ENCODE assay signal across 2 cellular contexts in the genomic region with DNA sequence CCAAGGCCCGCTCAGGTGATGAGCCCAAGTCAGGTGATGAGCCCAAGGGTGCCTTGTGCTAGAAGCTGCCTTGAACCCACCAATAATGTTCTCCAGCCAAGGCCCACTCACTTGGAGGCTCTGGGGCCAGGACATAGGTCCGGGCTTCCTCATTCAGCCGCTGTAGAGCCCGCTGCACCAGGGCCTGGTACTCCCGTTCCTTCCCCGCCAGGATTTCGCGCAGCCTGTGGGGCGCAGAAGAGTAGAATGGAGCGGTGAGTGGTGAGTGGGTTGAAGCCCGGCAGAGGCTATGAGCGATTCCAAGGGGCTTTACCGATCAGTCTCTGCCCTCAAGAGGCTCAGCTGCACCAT.
TF ChIP-seq lines count a peak whose summit lies in the region.

No MANE protein-coding gene starts in this region.

TF ChIP-seq in GM23338, 12 proteins besides CTCF, POLR2A, EP300 and RAD21:
- TF ChIP-seq, protein P1, sequence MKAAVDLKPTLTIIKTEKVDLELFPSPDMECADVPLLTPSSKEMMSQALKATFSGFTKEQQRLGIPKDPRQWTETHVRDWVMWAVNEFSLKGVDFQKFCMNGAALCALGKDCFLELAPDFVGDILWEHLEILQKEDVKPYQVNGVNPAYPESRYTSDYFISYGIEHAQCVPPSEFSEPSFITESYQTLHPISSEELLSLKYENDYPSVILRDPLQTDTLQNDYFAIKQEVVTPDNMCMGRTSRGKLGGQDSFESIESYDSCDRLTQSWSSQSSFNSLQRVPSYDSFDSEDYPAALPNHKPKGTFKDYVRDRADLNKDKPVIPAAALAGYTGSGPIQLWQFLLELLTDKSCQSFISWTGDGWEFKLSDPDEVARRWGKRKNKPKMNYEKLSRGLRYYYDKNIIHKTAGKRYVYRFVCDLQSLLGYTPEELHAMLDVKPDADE (IDR thresholded peaks at IDR 0.05): no peak
- no peak for TF ChIP-seq EZH2 (IDR thresholded peaks at IDR 0.05; ENCODE audit: low read depth, unreplicated experiment)
- TF ChIP-seq EZH2phosphoT487 (IDR thresholded peaks at IDR 0.05; ENCODE audit: unreplicated experiment): no peak
- no peak for TF ChIP-seq POLR2AphosphoS5 (IDR thresholded peaks at IDR 0.05; ENCODE audit: low read depth)
- TF ChIP-seq ZNF114 (CRISPR knock-in tag; IDR thresholded peaks at IDR 0.05): no peak
- TF ChIP-seq JUNB (IDR thresholded peaks at IDR 0.05; ENCODE audit: unreplicated experiment): no peak
- TF ChIP-seq, protein P2, sequence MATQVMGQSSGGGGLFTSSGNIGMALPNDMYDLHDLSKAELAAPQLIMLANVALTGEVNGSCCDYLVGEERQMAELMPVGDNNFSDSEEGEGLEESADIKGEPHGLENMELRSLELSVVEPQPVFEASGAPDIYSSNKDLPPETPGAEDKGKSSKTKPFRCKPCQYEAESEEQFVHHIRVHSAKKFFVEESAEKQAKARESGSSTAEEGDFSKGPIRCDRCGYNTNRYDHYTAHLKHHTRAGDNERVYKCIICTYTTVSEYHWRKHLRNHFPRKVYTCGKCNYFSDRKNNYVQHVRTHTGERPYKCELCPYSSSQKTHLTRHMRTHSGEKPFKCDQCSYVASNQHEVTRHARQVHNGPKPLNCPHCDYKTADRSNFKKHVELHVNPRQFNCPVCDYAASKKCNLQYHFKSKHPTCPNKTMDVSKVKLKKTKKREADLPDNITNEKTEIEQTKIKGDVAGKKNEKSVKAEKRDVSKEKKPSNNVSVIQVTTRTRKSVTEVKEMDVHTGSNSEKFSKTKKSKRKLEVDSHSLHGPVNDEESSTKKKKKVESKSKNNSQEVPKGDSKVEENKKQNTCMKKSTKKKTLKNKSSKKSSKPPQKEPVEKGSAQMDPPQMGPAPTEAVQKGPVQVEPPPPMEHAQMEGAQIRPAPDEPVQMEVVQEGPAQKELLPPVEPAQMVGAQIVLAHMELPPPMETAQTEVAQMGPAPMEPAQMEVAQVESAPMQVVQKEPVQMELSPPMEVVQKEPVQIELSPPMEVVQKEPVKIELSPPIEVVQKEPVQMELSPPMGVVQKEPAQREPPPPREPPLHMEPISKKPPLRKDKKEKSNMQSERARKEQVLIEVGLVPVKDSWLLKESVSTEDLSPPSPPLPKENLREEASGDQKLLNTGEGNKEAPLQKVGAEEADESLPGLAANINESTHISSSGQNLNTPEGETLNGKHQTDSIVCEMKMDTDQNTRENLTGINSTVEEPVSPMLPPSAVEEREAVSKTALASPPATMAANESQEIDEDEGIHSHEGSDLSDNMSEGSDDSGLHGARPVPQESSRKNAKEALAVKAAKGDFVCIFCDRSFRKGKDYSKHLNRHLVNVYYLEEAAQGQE (IDR thresholded peaks at IDR 0.05; ENCODE audit: unreplicated experiment): no peak
- TF ChIP-seq ZNF331 (CRISPR knock-in tag; IDR thresholded peaks at IDR 0.05; ENCODE audit: low read depth): no peak

TF ChIP-seq in HepG2, 621 proteins besides CTCF, POLR2A, EP300 and RAD21:
- TF ChIP-seq ZFP82 (CRISPR knock-in tag; IDR thresholded peaks at IDR 0.05; ENCODE audit: borderline replicate concordance) (no peak), CHD4 (IDR thresholded peaks at IDR 0.05; ENCODE audit: borderline replicate concordance, low read length) (no peak), MTF1 (CRISPR knock-in tag; IDR thresholded peaks at IDR 0.05) (no peak), SMAD1 (CRISPR knock-in tag; IDR thresholded peaks at IDR 0.05; ENCODE audit: borderline replicate concordance, low read depth) (no peak), ZNF430 (CRISPR knock-in tag; IDR thresholded peaks at IDR 0.05) (no peak), ELF1 (CRISPR knock-in tag; IDR thresholded peaks at IDR 0.05) (no peak), NR2F2 (IDR thresholded peaks at IDR 0.05; ENCODE audit: borderline replicate concordance, low read depth) (no peak), ZNF33B (CRISPR knock-in tag; IDR thresholded peaks at IDR 0.05) (no peak), ZNF703 (CRISPR knock-in tag; IDR thresholded peaks at IDR 0.05; ENCODE audit: borderline replicate concordance) (no peak), ZNF232 (CRISPR knock-in tag; IDR thresholded peaks at IDR 0.05; ENCODE audit: borderline replicate concordance) (no peak), ZNF749 (CRISPR knock-in tag; IDR thresholded peaks at IDR 0.05; ENCODE audit: borderline replicate concordance) (no peak), ASH2L (IDR thresholded peaks at IDR 0.05; ENCODE audit: insufficient read length, low read depth, low read length) (no peak), NFYC (CRISPR knock-in tag; IDR thresholded peaks at IDR 0.05) (no peak), ZNF138 (CRISPR knock-in tag; IDR thresholded peaks at IDR 0.05; ENCODE audit: low read depth) (no peak), NCOA5 (CRISPR knock-in tag; IDR thresholded peaks at IDR 0.05) (no peak), AKAP8 (CRISPR knock-in tag; IDR thresholded peaks at IDR 0.05) (no peak)
- TF ChIP-seq, protein P3, sequence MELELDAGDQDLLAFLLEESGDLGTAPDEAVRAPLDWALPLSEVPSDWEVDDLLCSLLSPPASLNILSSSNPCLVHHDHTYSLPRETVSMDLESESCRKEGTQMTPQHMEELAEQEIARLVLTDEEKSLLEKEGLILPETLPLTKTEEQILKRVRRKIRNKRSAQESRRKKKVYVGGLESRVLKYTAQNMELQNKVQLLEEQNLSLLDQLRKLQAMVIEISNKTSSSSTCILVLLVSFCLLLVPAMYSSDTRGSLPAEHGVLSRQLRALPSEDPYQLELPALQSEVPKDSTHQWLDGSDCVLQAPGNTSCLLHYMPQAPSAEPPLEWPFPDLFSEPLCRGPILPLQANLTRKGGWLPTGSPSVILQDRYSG (CRISPR knock-in tag; IDR thresholded peaks at IDR 0.05): no peak
- TF ChIP-seq, protein P4, sequence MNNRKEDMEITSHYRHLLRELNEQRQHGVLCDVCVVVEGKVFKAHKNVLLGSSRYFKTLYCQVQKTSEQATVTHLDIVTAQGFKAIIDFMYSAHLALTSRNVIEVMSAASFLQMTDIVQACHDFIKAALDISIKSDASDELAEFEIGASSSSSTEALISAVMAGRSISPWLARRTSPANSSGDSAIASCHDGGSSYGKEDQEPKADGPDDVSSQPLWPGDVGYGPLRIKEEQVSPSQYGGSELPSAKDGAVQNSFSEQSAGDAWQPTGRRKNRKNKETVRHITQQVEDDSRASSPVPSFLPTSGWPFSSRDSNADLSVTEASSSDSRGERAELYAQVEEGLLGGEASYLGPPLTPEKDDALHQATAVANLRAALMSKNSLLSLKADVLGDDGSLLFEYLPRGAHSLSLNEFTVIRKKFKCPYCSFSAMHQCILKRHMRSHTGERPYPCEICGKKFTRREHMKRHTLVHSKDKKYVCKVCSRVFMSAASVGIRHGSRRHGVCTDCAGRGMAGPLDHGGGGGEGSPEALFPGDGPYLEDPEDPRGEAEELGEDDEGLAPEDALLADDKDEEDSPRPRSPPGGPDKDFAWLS (CRISPR knock-in tag; IDR thresholded peaks at IDR 0.05; ENCODE audit: borderline replicate concordance): no peak
- TF ChIP-seq, protein P5, sequence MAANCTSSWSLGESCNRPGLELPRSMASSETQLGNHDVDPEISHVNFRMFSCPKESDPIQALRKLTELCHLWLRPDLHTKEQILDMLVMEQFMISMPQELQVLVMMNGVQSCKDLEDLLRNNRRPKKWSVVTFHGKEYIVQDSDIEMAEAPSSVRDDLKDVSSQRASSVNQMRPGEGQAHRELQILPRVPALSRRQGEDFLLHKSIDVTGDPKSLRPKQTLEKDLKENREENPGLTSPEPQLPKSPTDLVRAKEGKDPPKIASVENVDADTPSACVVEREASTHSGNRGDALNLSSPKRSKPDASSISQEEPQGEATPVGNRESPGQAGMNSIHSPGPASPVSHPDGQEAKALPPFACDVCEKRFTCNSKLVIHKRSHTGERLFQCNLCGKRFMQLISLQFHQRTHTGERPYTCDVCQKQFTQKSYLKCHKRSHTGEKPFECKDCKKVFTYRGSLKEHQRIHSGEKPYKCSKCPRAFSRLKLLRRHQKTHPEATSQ (CRISPR knock-in tag; IDR thresholded peaks at IDR 0.05; ENCODE audit: borderline replicate concordance): no peak
